8 cellular contexts compared by ENCODE assay signal in genomic region chr6:28923318-28924102, GRCh38. TPM values are rescaled to one million over a fixed set of nuclear protein-coding genes. Genes with fewer than 3 reads are reported as not detected.
DNase-seq lines count a peak whose midpoint lies in the region; ATAC-seq, FAIRE-seq and TF ChIP-seq lines count a peak whose summit lies in the region.

TSS of gene TRIM27 (minus strand) at chr6:28923985. CDS start at chr6:28923632, 353 bp downstream.

- peak within 1 kb of the TSS; percentile 89 to 97 (median 96) for H3K27ac Mint-ChIP-seq in IgD-negative memory B cell
- H3K27ac Mint-ChIP-seq in natural killer cell treated with Interleukin-12 subunit alpha and Interleukin-12 subunit beta and Interleukin-15 and Interleukin-18, amount 100 ng/mL, for 72 hours: peak within 1 kb of the TSS; percentile 72 to 89
- H3K27ac Mint-ChIP-seq in stimulated activated naive CD8-positive, alpha-beta T cell treated with anti-CD3 and anti-CD28 coated beads, Interleukin-15, amount 100 ng/mL, for 72 hours: peak within 1 kb of the TSS; percentile 93 to 95

- no peaks in the 10 kb centered on the region for H3K9me3 Mint-ChIP-seq in IgD-negative memory B cell
- H3K9me3 Mint-ChIP-seq in natural killer cell treated with Interleukin-12 subunit alpha and Interleukin-12 subunit beta and Interleukin-15 and Interleukin-18, amount 100 ng/mL, for 72 hours: no peaks in the 10 kb centered on the region
- no peaks in the 10 kb centered on the region for H3K9me3 Mint-ChIP-seq in stimulated activated naive CD8-positive, alpha-beta T cell treated with anti-CD3 and anti-CD28 coated beads, Interleukin-15, amount 100 ng/mL, for 72 hours

- no peaks in the 10 kb centered on the region for H3K36me3 Mint-ChIP-seq in IgD-negative memory B cell
- H3K36me3 Mint-ChIP-seq in natural killer cell treated with Interleukin-12 subunit alpha and Interleukin-12 subunit beta and Interleukin-15 and Interleukin-18, amount 100 ng/mL, for 72 hours: peaks cover 22% of the 10 kb centered on the region

- no peak for FAIRE-seq in RCC 7860 (lab: Jason Lieb, UNC)

- DNase-seq in DMS79 treated with DMSO at 0.1 percent for 48 hours (lab: John Stamatoyannopoulos, UW) (peak; percentile 79), RCC 7860 (ENCODE audit: low spot score) (peak; percentile 65), fibroblast of pulmonary artery (ENCODE audit: low read depth) (peak; percentile 78)
- peak; percentile 75 for DNase-seq in activated T-helper 9 cell treated with anti-CD3 and anti-CD28 coated beads, Interleukin-2, amount 50 U/mL, for 16 hours (ENCODE audit: low read depth)
- DNase-seq in natural killer cell treated with Interleukin-12 subunit alpha and Interleukin-12 subunit beta and Interleukin-15 and Interleukin-18, amount 100 ng/mL, for 72 hours (ENCODE audit: low spot score): peak; percentile 92
- DNase-seq in stimulated activated naive CD8-positive, alpha-beta T cell treated with anti-CD3 and anti-CD28 coated beads, Interleukin-15, amount 100 ng/mL, for 72 hours: peak; percentile 73 to 80

- no peak for TF ChIP-seq CTCF in fibroblast of pulmonary artery (IDR thresholded peaks at IDR 0.05; ENCODE audit: low read length, missing control alignments)

- peak within 1 kb of the TSS; percentile 94 for H3K4me3 ChIP-seq in fibroblast of pulmonary artery (replicated peaks; ENCODE audit: low read depth, low read length)

- ATAC-seq in GM21529 (IDR thresholded peaks at IDR 0.05; ENCODE audit: unreplicated experiment): peak; percentile 83
- ATAC-seq in natural killer cell treated with Interleukin-12 subunit alpha and Interleukin-12 subunit beta and Interleukin-15 and Interleukin-18, amount 100 ng/mL, for 72 hours: peak; percentile 94 to 95
- ATAC-seq in stimulated activated naive CD8-positive, alpha-beta T cell treated with anti-CD3 and anti-CD28 coated beads, Interleukin-15, amount 100 ng/mL, for 72 hours: peak; percentile 91

- peaks cover 28 to 40% (median 38%) of the 10 kb centered on the region in 3 donors for H3K4me1 Mint-ChIP-seq in IgD-negative memory B cell
- peaks cover 24 to 25% of the 10 kb centered on the region in 2 donors for H3K4me1 Mint-ChIP-seq in natural killer cell treated with Interleukin-12 subunit alpha and Interleukin-12 subunit beta and Interleukin-15 and Interleukin-18, amount 100 ng/mL, for 72 hours (ENCODE audit: low read depth in 2 of 2)
- H3K4me1 Mint-ChIP-seq in stimulated activated naive CD8-positive, alpha-beta T cell treated with anti-CD3 and anti-CD28 coated beads, Interleukin-15, amount 100 ng/mL, for 72 hours: peaks cover 30% of the 10 kb centered on the region

- no peaks in the 10 kb centered on the region for H3K27me3 Mint-ChIP-seq in IgD-negative memory B cell
- no peaks in the 10 kb centered on the region for H3K27me3 Mint-ChIP-seq in natural killer cell treated with Interleukin-12 subunit alpha and Interleukin-12 subunit beta and Interleukin-15 and Interleukin-18, amount 100 ng/mL, for 72 hours
- no peaks in the 10 kb centered on the region for H3K27me3 Mint-ChIP-seq in stimulated activated naive CD8-positive, alpha-beta T cell treated with anti-CD3 and anti-CD28 coated beads, Interleukin-15, amount 100 ng/mL, for 72 hours

- H3K4me3 Mint-ChIP-seq in IgD-negative memory B cell: peak within 1 kb of the TSS; percentile 93 to 98 (median 97)
- H3K4me3 Mint-ChIP-seq in natural killer cell treated with Interleukin-12 subunit alpha and Interleukin-12 subunit beta and Interleukin-15 and Interleukin-18, amount 100 ng/mL, for 72 hours: peak within 1 kb of the TSS; percentile 83
- H3K4me3 Mint-ChIP-seq in stimulated activated naive CD8-positive, alpha-beta T cell treated with anti-CD3 and anti-CD28 coated beads, Interleukin-15, amount 100 ng/mL, for 72 hours: peak within 1 kb of the TSS; percentile 91 to 95

RNA-seq across cellular contexts. Expression of gene TRIM27, which starts in this region (rescaled TPM):
- polyA plus RNA-seq in IgD-negative memory B cell: 60.1 TPM
- 10 to 100 TPM; 49.1 to 74.0 TPM for total RNA-seq in natural killer cell treated with Interleukin-12 subunit alpha and Interleukin-12 subunit beta and Interleukin-15 and Interleukin-18, amount 100 ng/mL, for 72 hours

Comparison
In these comparisons a context has a peak if more than half of its experiments do, and no peak if none do; other contexts are left out.
1. Peak in every context shown above with its lines: DNase-seq, ATAC-seq and H3K4me3 ChIP-seq.